ENCODE assay signal across 1 cellular context in genomic region chr3:161220850-161221753, GRCh38.
TF ChIP-seq lines count a peak whose summit lies in the region.

Gene NMD3 (plus strand): TSS chr3:161221311. CDS start chr3:161222014, 703 bp downstream.

TF ChIP-seq in K562, 482 proteins besides CTCF, POLR2A, EP300 and RAD21 (continued from another document and continues in another):
- TF ChIP-seq ATF6 (CRISPR knock-in tag; IDR thresholded peaks at IDR 0.05) (no peak), TEAD2 (tag; IDR thresholded peaks at IDR 0.05) (no peak), TAF9B (IDR thresholded peaks at IDR 0.05; ENCODE audit: partially characterized antibody) (peak; percentile 62), SAP30 (IDR thresholded peaks at IDR 0.05; ENCODE audit: borderline replicate concordance, insufficient read depth, low read depth, low read length, poor library complexity, severe bottlenecking) (peak; percentile 69), MCM5 (IDR thresholded peaks at IDR 0.05; ENCODE audit: low read depth) (no peak), MYC (IDR thresholded peaks at IDR 0.05; ENCODE audit: low read depth, low read length) (peak; percentile 46; the same call in 1 of the 2 replicates), MYC (CRISPR knock-in tag; IDR thresholded peaks at IDR 0.05; ENCODE audit: borderline replicate concordance, low read depth) (no peak), RB1 (IDR thresholded peaks at IDR 0.05; ENCODE audit: low read depth) (peak; percentile 61), NKRF (IDR thresholded peaks at IDR 0.05; ENCODE audit: borderline replicate concordance) (no peak), RBM14 (IDR thresholded peaks at IDR 0.05; ENCODE audit: borderline replicate concordance, insufficient read depth, low read depth, low read length) (no peak), STAT6 (CRISPR knock-in tag; IDR thresholded peaks at IDR 0.05) (no peak), RFX7 (CRISPR knock-in tag; IDR thresholded peaks at IDR 0.05) (no peak), ZSCAN32 (CRISPR knock-in tag; IDR thresholded peaks at IDR 0.05) (no peak), HDAC8 (tag; IDR thresholded peaks at IDR 0.05) (no peak), NR2C2 (CRISPR knock-in tag; IDR thresholded peaks at IDR 0.05) (no peak), NR2C2 (tag; IDR thresholded peaks at IDR 0.05) (peak; percentile 58), YY1 (IDR thresholded peaks at IDR 0.05; ENCODE audit: borderline replicate concordance in 1 of 3, control insufficient read depth in 1 of 3, extremely low read depth in 1 of 3, insufficient read depth in 3 of 3, insufficient read length in 1 of 3, insufficient replicate concordance in 2 of 3, low read depth in 1 of 3, low read length in 2 of 3) (peak in 2 of 3 experiments; percentile 47 to 72), SAFB2 (IDR thresholded peaks at IDR 0.05; ENCODE audit: borderline replicate concordance, low read depth, low read length, severe bottlenecking) (no peak), RREB1 (CRISPR knock-in tag; IDR thresholded peaks at IDR 0.05) (0 out of 2 replicates have a peak, but pooled peaks have one; percentile 24), ZNF318 (IDR thresholded peaks at IDR 0.05; ENCODE audit: borderline replicate concordance in 1 of 2, low read depth in 1 of 2) (0 out of 4 replicates have a peak, but pooled peaks of 1 of the 2 experiments have one; percentile 22), SMAD1 (IDR thresholded peaks at IDR 0.05; ENCODE audit: low read depth, low read length, partially characterized antibody) (peak; percentile 58), GTF2A2 (tag; IDR thresholded peaks at IDR 0.05) (0 out of 2 replicates have a peak, but pooled peaks have one; percentile 23), TAF7 (tag; IDR thresholded peaks at IDR 0.05) (peak; percentile 62; the same call in 1 of the 2 replicates), SNAPC5 (CRISPR knock-in tag; IDR thresholded peaks at IDR 0.05) (no peak), ZNF239 (CRISPR knock-in tag; IDR thresholded peaks at IDR 0.05) (no peak), PHTF2 (CRISPR knock-in tag; IDR thresholded peaks at IDR 0.05) (no peak), ZNF324 (CRISPR knock-in tag; IDR thresholded peaks at IDR 0.05) (no peak), ZNF584 (CRISPR knock-in tag; IDR thresholded peaks at IDR 0.05; ENCODE audit: low read depth) (no peak), CTBP1 (IDR thresholded peaks at IDR 0.05; ENCODE audit: borderline replicate concordance) (peak; percentile 60; the same call in 1 of the 2 replicates), CBFB (CRISPR knock-in tag; IDR thresholded peaks at IDR 0.05) (no peak), ZNF77 (CRISPR knock-in tag; IDR thresholded peaks at IDR 0.05) (no peak), HNRNPK (IDR thresholded peaks at IDR 0.05; ENCODE audit: low read depth, low read length, poor library complexity, severe bottlenecking) (no peak), ZNF134 (CRISPR knock-in tag; conservative IDR thresholded peaks at IDR 0.05) (no peak), NFATC3 (IDR thresholded peaks at IDR 0.05) (no peak), STAT5A (IDR thresholded peaks at IDR 0.05; ENCODE audit: borderline replicate concordance, low read length) (no peak), FOXA3 (CRISPR knock-in tag; conservative IDR thresholded peaks at IDR 0.05 in 1 of 2, IDR thresholded peaks at IDR 0.05 in 1 of 2) (no peak), ZC3H11A (IDR thresholded peaks at IDR 0.05; ENCODE audit: low read depth, low read length) (no peak), SIN3A (IDR thresholded peaks at IDR 0.05; ENCODE audit: borderline replicate concordance in 2 of 2, control insufficient read depth in 1 of 2, low read depth in 2 of 2, low read length in 2 of 2) (peak; percentile 70 to 79; a peak in 2 of 4 replicates), KDM5B (IDR thresholded peaks at IDR 0.05; ENCODE audit: insufficient replicate concordance, low read depth, low read length) (peak; percentile 89), ZNF23 (CRISPR knock-in tag; IDR thresholded peaks at IDR 0.05) (no peak), ZNF316 (IDR thresholded peaks at IDR 0.05) (no peak), MEIS2 (IDR thresholded peaks at IDR 0.05; ENCODE audit: partially characterized antibody) (peak; percentile 37), ZNF561 (CRISPR knock-in tag; conservative IDR thresholded peaks at IDR 0.05) (no peak), TAF15 (IDR thresholded peaks at IDR 0.05; ENCODE audit: low read depth, low read length) (no peak), KLF6 (CRISPR knock-in tag; IDR thresholded peaks at IDR 0.05; ENCODE audit: borderline replicate concordance) (no peak)
